8 cellular contexts compared by ENCODE assay signal in genomic region chr1:203340112-203340804, GRCh38. TPM values are rescaled to one million over a fixed set of nuclear protein-coding genes. Genes with fewer than 3 reads are reported as not detected.
DNase-seq lines count a peak whose midpoint lies in the region; ATAC-seq and TF ChIP-seq lines count a peak whose summit lies in the region.

No MANE protein-coding gene starts in this region.

- peaks cover 7% of the 10 kb centered on the region for H3K27me3 Mint-ChIP-seq in activated CD4-positive, alpha-beta T cell treated with anti-CD3 and anti-CD28 coated beads for 36 hours

- TF ChIP-seq CTCF in coronary artery (IDR thresholded peaks at IDR 0.05): peak; percentile 65

- CTCF ChIA-PET in activated CD4-positive, alpha-beta T cell treated with anti-CD3 and anti-CD28 coated beads for 36 hours (lab: Charles Lee): interaction anchor here (0.6 to 19.2 kb wide), 27 partner anchors 9 to 362 kb away, joined by 3 to 710 read pairs (median 5); no protein-coding TSS in a partner anchor

- peak; percentile 76 for ATAC-seq in activated CD4-positive, alpha-beta T cell treated with anti-CD3 and anti-CD28 coated beads for 36 hours
- peak; percentile 91 for ATAC-seq in left lobe of liver
- no peak for ATAC-seq in GM18867 (IDR thresholded peaks at IDR 0.05; ENCODE audit: unreplicated experiment)

- H3K36me3 Mint-ChIP-seq in activated CD4-positive, alpha-beta T cell treated with anti-CD3 and anti-CD28 coated beads for 36 hours (ENCODE audit: low read depth): no peaks in the 10 kb centered on the region

- H3K27ac ChIP-seq in coronary artery: peak overlapping the region; percentile 34 to 92

- DNase-seq in DMS 273 treated with DMSO at 0.1 percent for 48 hours (lab: John Stamatoyannopoulos, UW) (peak; percentile 82), HK-2 (ENCODE audit: unreplicated experiment) (peak; percentile 54), NCI-H524 (lab: John Stamatoyannopoulos, UW) (peak; percentile 74 to 92), coronary artery (ENCODE audit: low spot score) (no peak), left lobe of liver (ENCODE audit: low spot score) (peak; percentile 82)
- DNase-seq in activated CD4-positive, alpha-beta T cell treated with anti-CD3 and anti-CD28 coated beads for 36 hours: peak; percentile 75
- peak; percentile 63 for DNase-seq in stimulated activated CD8-positive, alpha-beta memory T cell treated with anti-CD3 and anti-CD28 coated beads, Interleukin-4, amount 100 ng/mL, for 48 hours

- POLR2A ChIA-PET in activated CD4-positive, alpha-beta T cell treated with anti-CD3 and anti-CD28 coated beads for 36 hours (lab: Charles Lee): interaction anchor here (0.6 to 1.5 kb wide), 2 partner anchors 73 to 94 kb away, joined by 3 to 6 read pairs; no protein-coding TSS in a partner anchor

- H3K4me3 Mint-ChIP-seq in activated CD4-positive, alpha-beta T cell treated with anti-CD3 and anti-CD28 coated beads for 36 hours: no peak overlapping the region

- intact Hi-C loops in activated CD4-positive, alpha-beta T cell treated with anti-CD3 and anti-CD28 coated beads for 36 hours (cut with DNase I, micrococcal nuclease): loop anchor here (1.0 to 5.0 kb wide), 4 partner anchors 73 to 362 kb away; no protein-coding TSS in a partner anchor

- H3K4me1 Mint-ChIP-seq in activated CD4-positive, alpha-beta T cell treated with anti-CD3 and anti-CD28 coated beads for 36 hours: peaks cover 27% of the 10 kb centered on the region

- H3K4me3 ChIP-seq in coronary artery: no peak overlapping the region

- H3K27ac Mint-ChIP-seq in activated CD4-positive, alpha-beta T cell treated with anti-CD3 and anti-CD28 coated beads for 36 hours: no peak overlapping the region

- no peaks in the 10 kb centered on the region for H3K9me3 Mint-ChIP-seq in activated CD4-positive, alpha-beta T cell treated with anti-CD3 and anti-CD28 coated beads for 36 hours (ENCODE audit: low read depth)

RNA-seq across cellular contexts. Expression of gene FMOD, which starts 10.7 kb away (rescaled TPM):
- under 1 TPM; 0.87 to 0.98 TPM for total RNA-seq in activated CD4-positive, alpha-beta T cell treated with anti-CD3 and anti-CD28 coated beads for 36 hours
- total RNA-seq in left lobe of liver: 1.7 TPM

RNA-seq across cellular contexts. Expression of gene BTG2, which starts 34.9 kb away (rescaled TPM):
- total RNA-seq in activated CD4-positive, alpha-beta T cell treated with anti-CD3 and anti-CD28 coated beads for 36 hours: 100 to 1,000 TPM; 114 to 142 TPM
- 2.8 TPM for total RNA-seq in left lobe of liver

Comparison
In these comparisons a context has a peak if more than half of its experiments do, and no peak if none do; other contexts are left out.
1. RNA of gene BTG2, which starts 34.9 kb away (total RNA-seq): 114 to 142 TPM in activated CD4-positive, alpha-beta T cell treated with anti-CD3 and anti-CD28 coated beads for 36 hours; 2.8 TPM in left lobe of liver (single experiment); every median in the first group is over 10 times any median in the second.